Comparison of ENCODE assay signal across 12 cellular contexts in genomic region chr6:31658158-31658688, GRCh38.
A peak's percentile ranks its signal among the peaks of the same experiment; 100 is the strongest.
DNase-seq lines count a peak whose midpoint lies in the region; FAIRE-seq and TF ChIP-seq lines count a peak whose summit lies in the region.
"Had no signal": no experiment of that assay in that cellular context is flagged by ENCODE, and none has a peak within 500 bp of the region (broad histone marks: within the 10 kb centered on the region; RNA-seq: fewer than 3 reads in every experiment).

No MANE protein-coding gene starts in this region.

- no peaks in the 10 kb centered on the region for H3K9me3 Mint-ChIP-seq in T-helper 2 cell treated with Interferon-gamma antibody and Interleukin-4, amounts not matched to agents 5 μg/mL and 100 μg/mL, for 36 hours

- no peak overlapping the region for H2AFZ ChIP-seq in OCI-LY1 (ENCODE audit: low read length)

- peaks cover 6% of the 10 kb centered on the region; the same call in 1 of the 2 replicates for H3K79me2 ChIP-seq in OCI-LY1 (ENCODE audit: insufficient read depth, low read length)

- H3K4me3 ChIP-seq in OCI-LY1 (ENCODE audit: low read depth, low read length, poor library complexity, severe bottlenecking) (no peak overlapping the region), endocrine pancreas (ENCODE audit: control insufficient read depth, insufficient read depth, low read length) (no peak overlapping the region), rectal smooth muscle tissue (ENCODE audit: low read length) (no peak overlapping the region)

- DNase-seq in T-helper 2 cell treated with Interferon-gamma antibody and Interleukin-4, amounts not matched to agents 5 μg/mL and 100 μg/mL, for 36 hours (ENCODE audit: low spot score) = no peak
- DNase-seq in T-helper 2 cell (no peak), NCI-H187 (lab: John Stamatoyannopoulos, UW) (no peak), OCI-M2 (lab: John Stamatoyannopoulos, UW; ENCODE audit: unreplicated experiment) (no peak), H54 (ENCODE audit: insufficient read length, low spot score) (no peak)
- DNase-seq: activated gamma-delta T cell treated with Interleukin-2 at 50 U/mL for 16 hours, NCI-H1930 had no signal

- no peaks in the 10 kb centered on the region for H3K27me3 Mint-ChIP-seq in T-helper 2 cell treated with Interferon-gamma antibody and Interleukin-4, amounts not matched to agents 5 μg/mL and 100 μg/mL, for 36 hours (ENCODE audit: low read depth)

- H3K4me2 ChIP-seq in OCI-LY1 (ENCODE audit: low read length) = peak overlapping the region; percentile 0; the same call in 1 of the 2 replicates

- TF ChIP-seq CTCF in OCI-LY1 (IDR thresholded peaks at IDR 0.05; ENCODE audit: low read length) = no peak

- H3K9me2 ChIP-seq in OCI-LY1 (ENCODE audit: low read depth, low read length) = no peaks in the 10 kb centered on the region

- H4K20me1 ChIP-seq in OCI-LY1 (ENCODE audit: insufficient read depth, low read length) = no peaks in the 10 kb centered on the region

- no peak for TF ChIP-seq POLR2A in H54 (IDR thresholded peaks at IDR 0.05; ENCODE audit: low read depth, low read length)

- peaks cover 53% of the 10 kb centered on the region for H3K4me1 ChIP-seq in OCI-LY1 (ENCODE audit: insufficient read depth, low read length, severe bottlenecking)
- H3K4me1 ChIP-seq in endocrine pancreas (ENCODE audit: control insufficient read depth, insufficient read depth, low read length) = peaks cover 2% of the 10 kb centered on the region
- H3K4me1 ChIP-seq in rectal smooth muscle tissue (ENCODE audit: control insufficient read depth, insufficient read depth, low read length) = peaks cover 17% of the 10 kb centered on the region

- no peaks in the 10 kb centered on the region for H3K9me3 ChIP-seq in OCI-LY1 (ENCODE audit: low read length)
- H3K9me3 ChIP-seq in endocrine pancreas (ENCODE audit: control insufficient read depth, low read length) = no peaks in the 10 kb centered on the region

- no peak for FAIRE-seq in H54 (lab: Jason Lieb, UNC)
- FAIRE-seq: A204.1, HTR-8/SVneo had no signal

- H3K27ac ChIP-seq in OCI-LY1 (ENCODE audit: low read depth, low read length, poor library complexity, severe bottlenecking) (no peak overlapping the region), rectal smooth muscle tissue (ENCODE audit: low read depth, low read length) (no peak overlapping the region)

- H3K27me3 ChIP-seq in OCI-LY1 (ENCODE audit: insufficient read depth, low read length) (no peaks in the 10 kb centered on the region), endocrine pancreas (ENCODE audit: control insufficient read depth, insufficient read depth, low read length) (no peaks in the 10 kb centered on the region), rectal smooth muscle tissue (ENCODE audit: control insufficient read depth, insufficient read depth, low read length) (no peaks in the 10 kb centered on the region)

- H3K36me3 Mint-ChIP-seq in T-helper 2 cell treated with Interferon-gamma antibody and Interleukin-4, amounts not matched to agents 5 μg/mL and 100 μg/mL, for 36 hours (ENCODE audit: low read depth) = peaks cover 51% of the 10 kb centered on the region

- peaks cover 53% of the 10 kb centered on the region for H3K4me1 Mint-ChIP-seq in T-helper 2 cell treated with Interferon-gamma antibody and Interleukin-4, amounts not matched to agents 5 μg/mL and 100 μg/mL, for 36 hours (ENCODE audit: low read depth)

- no peak overlapping the region for H3K9ac ChIP-seq in OCI-LY1 (ENCODE audit: low read length)
- H3K9ac ChIP-seq in endocrine pancreas (ENCODE audit: control insufficient read depth, insufficient read depth, low read length) = peak overlapping the region; percentile 92
- peak overlapping the region; percentile 33 for H3K9ac ChIP-seq in rectal smooth muscle tissue (ENCODE audit: low read length)

- H3F3A ChIP-seq in OCI-LY1 (ENCODE audit: insufficient read depth, low read length) = no peaks in the 10 kb centered on the region

- H3K36me3 ChIP-seq in OCI-LY1 (ENCODE audit: insufficient read depth, low read length) = peaks cover 11% of the 10 kb centered on the region; the same call in 1 of the 2 replicates
- peaks cover 2% of the 10 kb centered on the region for H3K36me3 ChIP-seq in endocrine pancreas (ENCODE audit: control insufficient read depth, insufficient read depth, low read length)
- peaks cover 8% of the 10 kb centered on the region for H3K36me3 ChIP-seq in rectal smooth muscle tissue (ENCODE audit: control insufficient read depth, insufficient read depth, low read length)

- H3K4me3 Mint-ChIP-seq in T-helper 2 cell treated with Interferon-gamma antibody and Interleukin-4, amounts not matched to agents 5 μg/mL and 100 μg/mL, for 36 hours = peak overlapping the region; percentile 98

- H3K27ac Mint-ChIP-seq in T-helper 2 cell treated with Interferon-gamma antibody and Interleukin-4, amounts not matched to agents 5 μg/mL and 100 μg/mL, for 36 hours = peak overlapping the region; percentile 82
